12 cellular contexts compared by ENCODE assay signal in the genomic region with DNA sequence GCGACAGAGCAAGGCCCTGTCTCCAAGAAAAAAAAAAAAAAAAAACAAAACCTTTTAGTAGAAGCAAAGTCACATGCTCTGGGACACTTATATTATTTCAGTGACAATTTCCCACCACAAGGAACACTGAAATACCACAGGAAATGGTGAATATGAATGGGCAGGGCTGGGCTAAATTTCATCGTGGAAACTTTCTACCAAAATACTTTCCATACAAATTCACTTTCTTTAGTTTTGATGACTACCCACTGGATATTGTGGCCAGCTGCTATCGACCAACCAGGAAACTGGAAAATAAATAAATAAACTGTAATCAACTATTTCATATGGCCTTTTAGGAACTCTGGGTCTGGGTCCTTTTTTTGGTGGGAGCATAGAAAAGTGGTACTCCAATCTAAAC.
"Had no signal": no experiment of that assay in that cellular context is flagged by ENCODE, and none has a peak within 500 bp of the region (broad histone marks: within the 10 kb centered on the region; RNA-seq: fewer than 3 reads in every experiment).

No MANE protein-coding gene starts in this region.

- H3K9me3 ChIP-seq: suprapubic skin had no signal

- ATAC-seq: esophagus mucosa; left cardiac atrium; stimulated activated effector memory CD8-positive, alpha-beta T cell treated with anti-CD3 and anti-CD28 coated beads, Interleukin-12 subunit alpha, Interleukin-12 subunit beta, amount 100 ng/mL, for 72 hours; T-cell had no signal

- H3K27me3 ChIP-seq: suprapubic skin had no signal

- H3K4me3 ChIP-seq: lung, skin epidermis, suprapubic skin had no signal

- H3K36me3 ChIP-seq: suprapubic skin had no signal

- DNase-seq: activated B cell treated with CpG ODN at 0.5 μM for 24 hours; activated CD4-positive, alpha-beta T cell treated with anti-CD3 and anti-CD28 coated beads, Interleukin-2, amount 50 U/mL, for 1 hour; activated T-cell treated with anti-CD3 and anti-CD28 coated beads for 4 hours; immature natural killer cell; left cardiac atrium; midbrain; T-cell had no signal
